8 cellular contexts compared by ENCODE assay signal in genomic region chr1:167715653-167716302, GRCh38. TPM values are rescaled to one million over a fixed set of nuclear protein-coding genes. Genes with fewer than 3 reads are reported as not detected.
DNase-seq lines count a peak whose midpoint lies in the region; ATAC-seq and TF ChIP-seq lines count a peak whose summit lies in the region.

No MANE protein-coding gene starts in this region.

- no peak overlapping the region for H3K9ac ChIP-seq in iPS-15b (ENCODE audit: low read depth, low read length)

- no peak for DNase-seq in CD8-positive, alpha-beta T cell
- DNase-seq in H7 (no peak), NAMALWA (ENCODE audit: low spot score) (no peak), hepatic stellate cell (ENCODE audit: low spot score) (no peak), EL (no peak)
- no peak for DNase-seq in activated CD4-positive, alpha-beta memory T cell treated with anti-CD3 and anti-CD28 coated beads, Interleukin-2, amount 10 ng/mL, durations not matched to agents 7 days and 5 days
- no peak for DNase-seq in stimulated activated naive CD8-positive, alpha-beta T cell treated with anti-CD3 and anti-CD28 coated beads, Interleukin-15, amount 100 ng/mL, for 72 hours

- peak; percentile 0 for ATAC-seq in CD8-positive, alpha-beta T cell
- ATAC-seq in stimulated activated naive CD8-positive, alpha-beta T cell treated with anti-CD3 and anti-CD28 coated beads, Interleukin-15, amount 100 ng/mL, for 72 hours, result peak; percentile 3

- no peaks in the 10 kb centered on the region for H3K9me3 Mint-ChIP-seq in CD8-positive, alpha-beta T cell
- no peaks in the 10 kb centered on the region for H3K9me3 Mint-ChIP-seq in activated CD4-positive, alpha-beta memory T cell treated with anti-CD3 and anti-CD28 coated beads, Interleukin-2, amount 10 ng/mL, durations not matched to agents 7 days and 5 days
- H3K9me3 Mint-ChIP-seq in stimulated activated naive CD8-positive, alpha-beta T cell treated with anti-CD3 and anti-CD28 coated beads, Interleukin-15, amount 100 ng/mL, for 72 hours, result no peaks in the 10 kb centered on the region

- peaks cover 35% of the 10 kb centered on the region for H3K4me1 Mint-ChIP-seq in CD8-positive, alpha-beta T cell (ENCODE audit: low read depth)
- peaks cover 50% of the 10 kb centered on the region for H3K4me1 Mint-ChIP-seq in activated CD4-positive, alpha-beta memory T cell treated with anti-CD3 and anti-CD28 coated beads, Interleukin-2, amount 10 ng/mL, durations not matched to agents 7 days and 5 days
- peaks cover 54% of the 10 kb centered on the region for H3K4me1 Mint-ChIP-seq in stimulated activated naive CD8-positive, alpha-beta T cell treated with anti-CD3 and anti-CD28 coated beads, Interleukin-15, amount 100 ng/mL, for 72 hours

- H3K27me3 Mint-ChIP-seq in CD8-positive, alpha-beta T cell (ENCODE audit: low read depth), result no peaks in the 10 kb centered on the region
- peaks cover 7% of the 10 kb centered on the region for H3K27me3 Mint-ChIP-seq in activated CD4-positive, alpha-beta memory T cell treated with anti-CD3 and anti-CD28 coated beads, Interleukin-2, amount 10 ng/mL, durations not matched to agents 7 days and 5 days
- H3K27me3 Mint-ChIP-seq in stimulated activated naive CD8-positive, alpha-beta T cell treated with anti-CD3 and anti-CD28 coated beads, Interleukin-15, amount 100 ng/mL, for 72 hours, result peaks cover 2% of the 10 kb centered on the region

- CTCF ChIA-PET in CD8-positive, alpha-beta T cell (lab: Charles Lee), result interaction anchor here (0.6 to 4.3 kb wide), 16 partner anchors 8 to 218 kb away, joined by 3 to 27 read pairs (median 4); partner anchors contain the start of gene RCSD1
- CTCF ChIA-PET in activated CD4-positive, alpha-beta memory T cell treated with anti-CD3 and anti-CD28 coated beads, Interleukin-2, amount 10 ng/mL, durations not matched to agents 7 days and 5 days (lab: Charles Lee), result interaction anchor here (0.7 to 3.7 kb wide), 20 partner anchors 9 to 569 kb away, joined by 3 to 27 read pairs (median 5); partner anchors contain the start of genes DCAF6, MPC2, POU2F1 and RCSD1

- H3K27me3 ChIP-seq in CD8-positive, alpha-beta T cell (ENCODE audit: insufficient read depth, low read length), result no peaks in the 10 kb centered on the region
- H3K27me3 ChIP-seq in H7 (ENCODE audit: control insufficient read depth, insufficient read depth, low read length), result peaks cover 15% of the 10 kb centered on the region
- H3K27me3 ChIP-seq in iPS-15b (ENCODE audit: control insufficient read depth, insufficient read depth, low read length), result peaks cover 28% of the 10 kb centered on the region

- H3K4me3 ChIP-seq in CD8-positive, alpha-beta T cell (ENCODE audit: low read depth, low read length), result peak overlapping the region; percentile 90
- H3K4me3 ChIP-seq in H7 (ENCODE audit: insufficient read depth, low read depth, low read length) (peak overlapping the region; percentile 54), iPS-15b (ENCODE audit: low read depth, low read length) (peak overlapping the region; percentile 59)

- peak overlapping the region; percentile 23 for H3K27ac ChIP-seq in CD8-positive, alpha-beta T cell (ENCODE audit: low read depth, low read length)

- POLR2A ChIA-PET in CD8-positive, alpha-beta T cell (lab: Charles Lee), result interaction anchor here (0.7 to 2.5 kb wide), 6 partner anchors 9 to 115 kb away, joined by 3 to 9 read pairs (median 4); no protein-coding TSS in a partner anchor
- POLR2A ChIA-PET in activated CD4-positive, alpha-beta memory T cell treated with anti-CD3 and anti-CD28 coated beads, Interleukin-2, amount 10 ng/mL, durations not matched to agents 7 days and 5 days (lab: Charles Lee), result interaction anchor here (0.6 to 5.2 kb wide), 13 partner anchors 13 to 494 kb away, joined by 3 to 67 read pairs (median 3); partner anchors contain the start of genes DCAF6 and MPC2

- H3K4me3 Mint-ChIP-seq in CD8-positive, alpha-beta T cell, result peak overlapping the region; percentile 98
- H3K4me3 Mint-ChIP-seq in activated CD4-positive, alpha-beta memory T cell treated with anti-CD3 and anti-CD28 coated beads, Interleukin-2, amount 10 ng/mL, durations not matched to agents 7 days and 5 days, result peak overlapping the region; percentile 84
- peak overlapping the region; percentile 93 for H3K4me3 Mint-ChIP-seq in stimulated activated naive CD8-positive, alpha-beta T cell treated with anti-CD3 and anti-CD28 coated beads, Interleukin-15, amount 100 ng/mL, for 72 hours

- H3K36me3 Mint-ChIP-seq in CD8-positive, alpha-beta T cell, result peaks cover 7% of the 10 kb centered on the region
- H3K36me3 Mint-ChIP-seq in activated CD4-positive, alpha-beta memory T cell treated with anti-CD3 and anti-CD28 coated beads, Interleukin-2, amount 10 ng/mL, durations not matched to agents 7 days and 5 days (ENCODE audit: low read depth), result peaks cover 2% of the 10 kb centered on the region

- H3K4me1 ChIP-seq in CD8-positive, alpha-beta T cell (ENCODE audit: insufficient read depth, low read length), result peaks cover 13% of the 10 kb centered on the region
- H3K4me1 ChIP-seq in iPS-15b (ENCODE audit: control insufficient read depth, insufficient read depth, low read length), result no peaks in the 10 kb centered on the region

- no peaks in the 10 kb centered on the region for H3K9me3 ChIP-seq in CD8-positive, alpha-beta T cell (ENCODE audit: low read length)
- no peaks in the 10 kb centered on the region for H3K9me3 ChIP-seq in iPS-15b (ENCODE audit: control insufficient read depth, insufficient read depth, low read length)

- peak; percentile 30 for TF ChIP-seq CTCF in CD8-positive, alpha-beta T cell (IDR thresholded peaks at IDR 0.05)

- peak overlapping the region; percentile 92 for H3K27ac Mint-ChIP-seq in CD8-positive, alpha-beta T cell
- peak overlapping the region; percentile 92 for H3K27ac Mint-ChIP-seq in activated CD4-positive, alpha-beta memory T cell treated with anti-CD3 and anti-CD28 coated beads, Interleukin-2, amount 10 ng/mL, durations not matched to agents 7 days and 5 days
- H3K27ac Mint-ChIP-seq in stimulated activated naive CD8-positive, alpha-beta T cell treated with anti-CD3 and anti-CD28 coated beads, Interleukin-15, amount 100 ng/mL, for 72 hours, result peak overlapping the region; percentile 90 to 100

- no peaks in the 10 kb centered on the region for H3K36me3 ChIP-seq in CD8-positive, alpha-beta T cell (ENCODE audit: insufficient read depth, low read length)
- H3K36me3 ChIP-seq in H7 (replicated peaks; ENCODE audit: control insufficient read depth, insufficient read depth, low read length), result no peaks in the 10 kb centered on the region
- H3K36me3 ChIP-seq in iPS-15b (ENCODE audit: control insufficient read depth, insufficient read depth, low read length), result no peaks in the 10 kb centered on the region

- intact Hi-C loops in CD8-positive, alpha-beta T cell (cut with DNase I, micrococcal nuclease), result loop anchor here (1.0 to 10.0 kb wide), 13 partner anchors 85 to 1979 kb away; partner anchors contain the start of genes POU2F1 (in 2 of the 2), ATP1B1 (in 1 of the 2), CREG1 (in 1 of the 2) and NME7 (in 1 of the 2)

RNA-seq across cellular contexts. Expression of gene MPZL1, which starts 6.0 kb away (rescaled TPM):
- total RNA-seq in CD8-positive, alpha-beta T cell, result under 1 TPM; 0.67 to 0.81 TPM
- total RNA-seq in H7 (2014; rRNA removed; shearing (Covaris generic)), result 99.9 and 104 TPM in 2 replicates
- 10 to 100 TPM; 17.4 to 19.0 TPM for total RNA-seq in activated CD4-positive, alpha-beta memory T cell treated with anti-CD3 and anti-CD28 coated beads, Interleukin-2, amount 10 ng/mL, durations not matched to agents 7 days and 5 days

Comparison
In these comparisons a context has a peak if more than half of its experiments do, and no peak if none do; other contexts are left out.
1. RNA of gene MPZL1, which starts 6.0 kb away (total RNA-seq): 99.9 to 104 TPM in H7 and 17.4 to 19.0 TPM in activated CD4-positive, alpha-beta memory T cell treated with anti-CD3 and anti-CD28 coated beads, Interleukin-2, amount 10 ng/mL, durations not matched to agents 7 days and 5 days; 0.67 to 0.81 TPM in CD8-positive, alpha-beta T cell; every median in the first group is over 10 times any median in the second.
2. Peak in every context shown above with its lines, with median percentiles within 50 percentile points of each other: H3K4me3 ChIP-seq, H3K27ac Mint-ChIP-seq and H3K4me3 Mint-ChIP-seq.